In genomic region chr15:43169888-43170287, GRCh38 we compare ENCODE assay signal across 1 cellular context.
A peak's percentile ranks its signal among the peaks of the same experiment; 100 is the strongest.
TF ChIP-seq lines count a peak whose summit lies in the region.

No MANE protein-coding gene starts in this region.

TF ChIP-seq in K562, 482 proteins besides CTCF, POLR2A, EP300 and RAD21 (continued from another document):
- TF ChIP-seq MAFG (tag; conservative IDR thresholded peaks at IDR 0.05) (0 out of 2 replicates have a peak, but pooled peaks have one; percentile 8), POLR2AphosphoS5 (IDR thresholded peaks at IDR 0.05; ENCODE audit: control insufficient read depth, insufficient read depth, low read depth, low read length) (no peak), KDM1A (IDR thresholded peaks at IDR 0.05) (peak; percentile 65 to 67), CAMTA2 (CRISPR knock-in tag; conservative IDR thresholded peaks at IDR 0.05) (no peak), ZNF696 (CRISPR knock-in tag; conservative IDR thresholded peaks at IDR 0.05) (no peak), TRIM28 (IDR thresholded peaks at IDR 0.05) (no peak), ARHGAP35 (IDR thresholded peaks at IDR 0.05; ENCODE audit: partially characterized antibody) (peak; percentile 77), NCOA6 (IDR thresholded peaks at IDR 0.05) (no peak), FOXJ2 (tag; IDR thresholded peaks at IDR 0.05) (0 out of 2 replicates have a peak, but pooled peaks have one; percentile 21), SIX5 (IDR thresholded peaks at IDR 0.05; ENCODE audit: borderline replicate concordance in 1 of 2, insufficient read depth in 1 of 2, low read depth in 1 of 2, low read length in 2 of 2) (no peak), CREM (IDR thresholded peaks at IDR 0.05; ENCODE audit: low read depth) (peak; percentile 35; the same call in 1 of the 2 replicates), NFXL1 (CRISPR knock-in tag; IDR thresholded peaks at IDR 0.05) (no peak), XRCC3 (IDR thresholded peaks at IDR 0.05) (no peak), ZNF282 (CRISPR knock-in tag; IDR thresholded peaks at IDR 0.05) (no peak), CC2D1A (IDR thresholded peaks at IDR 0.05) (no peak)
- TF ChIP-seq, protein P1, sequence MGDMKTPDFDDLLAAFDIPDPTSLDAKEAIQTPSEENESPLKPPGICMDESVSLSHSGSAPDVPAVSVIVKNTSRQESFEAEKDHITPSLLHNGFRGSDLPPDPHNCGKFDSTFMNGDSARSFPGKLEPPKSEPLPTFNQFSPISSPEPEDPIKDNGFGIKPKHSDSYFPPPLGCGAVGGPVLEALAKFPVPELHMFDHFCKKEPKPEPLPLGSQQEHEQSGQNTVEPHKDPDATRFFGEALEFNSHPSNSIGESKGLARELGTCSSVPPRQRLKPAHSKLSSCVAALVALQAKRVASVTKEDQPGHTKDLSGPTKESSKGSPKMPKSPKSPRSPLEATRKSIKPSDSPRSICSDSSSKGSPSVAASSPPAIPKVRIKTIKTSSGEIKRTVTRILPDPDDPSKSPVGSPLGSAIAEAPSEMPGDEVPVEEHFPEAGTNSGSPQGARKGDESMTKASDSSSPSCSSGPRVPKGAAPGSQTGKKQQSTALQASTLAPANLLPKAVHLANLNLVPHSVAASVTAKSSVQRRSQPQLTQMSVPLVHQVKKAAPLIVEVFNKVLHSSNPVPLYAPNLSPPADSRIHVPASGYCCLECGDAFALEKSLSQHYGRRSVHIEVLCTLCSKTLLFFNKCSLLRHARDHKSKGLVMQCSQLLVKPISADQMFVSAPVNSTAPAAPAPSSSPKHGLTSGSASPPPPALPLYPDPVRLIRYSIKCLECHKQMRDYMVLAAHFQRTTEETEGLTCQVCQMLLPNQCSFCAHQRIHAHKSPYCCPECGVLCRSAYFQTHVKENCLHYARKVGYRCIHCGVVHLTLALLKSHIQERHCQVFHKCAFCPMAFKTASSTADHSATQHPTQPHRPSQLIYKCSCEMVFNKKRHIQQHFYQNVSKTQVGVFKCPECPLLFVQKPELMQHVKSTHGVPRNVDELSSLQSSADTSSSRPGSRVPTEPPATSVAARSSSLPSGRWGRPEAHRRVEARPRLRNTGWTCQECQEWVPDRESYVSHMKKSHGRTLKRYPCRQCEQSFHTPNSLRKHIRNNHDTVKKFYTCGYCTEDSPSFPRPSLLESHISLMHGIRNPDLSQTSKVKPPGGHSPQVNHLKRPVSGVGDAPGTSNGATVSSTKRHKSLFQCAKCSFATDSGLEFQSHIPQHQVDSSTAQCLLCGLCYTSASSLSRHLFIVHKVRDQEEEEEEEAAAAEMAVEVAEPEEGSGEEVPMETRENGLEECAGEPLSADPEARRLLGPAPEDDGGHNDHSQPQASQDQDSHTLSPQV (IDR thresholded peaks at IDR 0.05): no peak
- TF ChIP-seq, protein P2, sequence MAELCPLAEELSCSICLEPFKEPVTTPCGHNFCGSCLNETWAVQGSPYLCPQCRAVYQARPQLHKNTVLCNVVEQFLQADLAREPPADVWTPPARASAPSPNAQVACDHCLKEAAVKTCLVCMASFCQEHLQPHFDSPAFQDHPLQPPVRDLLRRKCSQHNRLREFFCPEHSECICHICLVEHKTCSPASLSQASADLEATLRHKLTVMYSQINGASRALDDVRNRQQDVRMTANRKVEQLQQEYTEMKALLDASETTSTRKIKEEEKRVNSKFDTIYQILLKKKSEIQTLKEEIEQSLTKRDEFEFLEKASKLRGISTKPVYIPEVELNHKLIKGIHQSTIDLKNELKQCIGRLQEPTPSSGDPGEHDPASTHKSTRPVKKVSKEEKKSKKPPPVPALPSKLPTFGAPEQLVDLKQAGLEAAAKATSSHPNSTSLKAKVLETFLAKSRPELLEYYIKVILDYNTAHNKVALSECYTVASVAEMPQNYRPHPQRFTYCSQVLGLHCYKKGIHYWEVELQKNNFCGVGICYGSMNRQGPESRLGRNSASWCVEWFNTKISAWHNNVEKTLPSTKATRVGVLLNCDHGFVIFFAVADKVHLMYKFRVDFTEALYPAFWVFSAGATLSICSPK (IDR thresholded peaks at IDR 0.05; ENCODE audit: borderline replicate concordance): no peak
- TF ChIP-seq, protein P3, sequence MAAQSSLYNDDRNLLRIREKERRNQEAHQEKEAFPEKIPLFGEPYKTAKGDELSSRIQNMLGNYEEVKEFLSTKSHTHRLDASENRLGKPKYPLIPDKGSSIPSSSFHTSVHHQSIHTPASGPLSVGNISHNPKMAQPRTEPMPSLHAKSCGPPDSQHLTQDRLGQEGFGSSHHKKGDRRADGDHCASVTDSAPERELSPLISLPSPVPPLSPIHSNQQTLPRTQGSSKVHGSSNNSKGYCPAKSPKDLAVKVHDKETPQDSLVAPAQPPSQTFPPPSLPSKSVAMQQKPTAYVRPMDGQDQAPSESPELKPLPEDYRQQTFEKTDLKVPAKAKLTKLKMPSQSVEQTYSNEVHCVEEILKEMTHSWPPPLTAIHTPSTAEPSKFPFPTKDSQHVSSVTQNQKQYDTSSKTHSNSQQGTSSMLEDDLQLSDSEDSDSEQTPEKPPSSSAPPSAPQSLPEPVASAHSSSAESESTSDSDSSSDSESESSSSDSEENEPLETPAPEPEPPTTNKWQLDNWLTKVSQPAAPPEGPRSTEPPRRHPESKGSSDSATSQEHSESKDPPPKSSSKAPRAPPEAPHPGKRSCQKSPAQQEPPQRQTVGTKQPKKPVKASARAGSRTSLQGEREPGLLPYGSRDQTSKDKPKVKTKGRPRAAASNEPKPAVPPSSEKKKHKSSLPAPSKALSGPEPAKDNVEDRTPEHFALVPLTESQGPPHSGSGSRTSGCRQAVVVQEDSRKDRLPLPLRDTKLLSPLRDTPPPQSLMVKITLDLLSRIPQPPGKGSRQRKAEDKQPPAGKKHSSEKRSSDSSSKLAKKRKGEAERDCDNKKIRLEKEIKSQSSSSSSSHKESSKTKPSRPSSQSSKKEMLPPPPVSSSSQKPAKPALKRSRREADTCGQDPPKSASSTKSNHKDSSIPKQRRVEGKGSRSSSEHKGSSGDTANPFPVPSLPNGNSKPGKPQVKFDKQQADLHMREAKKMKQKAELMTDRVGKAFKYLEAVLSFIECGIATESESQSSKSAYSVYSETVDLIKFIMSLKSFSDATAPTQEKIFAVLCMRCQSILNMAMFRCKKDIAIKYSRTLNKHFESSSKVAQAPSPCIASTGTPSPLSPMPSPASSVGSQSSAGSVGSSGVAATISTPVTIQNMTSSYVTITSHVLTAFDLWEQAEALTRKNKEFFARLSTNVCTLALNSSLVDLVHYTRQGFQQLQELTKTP (IDR thresholded peaks at IDR 0.05; ENCODE audit: low read depth in 1 of 2, partially characterized antibody in 2 of 2): no peak
